Comparison of ENCODE assay signal across 13 cellular contexts in the genomic region with DNA sequence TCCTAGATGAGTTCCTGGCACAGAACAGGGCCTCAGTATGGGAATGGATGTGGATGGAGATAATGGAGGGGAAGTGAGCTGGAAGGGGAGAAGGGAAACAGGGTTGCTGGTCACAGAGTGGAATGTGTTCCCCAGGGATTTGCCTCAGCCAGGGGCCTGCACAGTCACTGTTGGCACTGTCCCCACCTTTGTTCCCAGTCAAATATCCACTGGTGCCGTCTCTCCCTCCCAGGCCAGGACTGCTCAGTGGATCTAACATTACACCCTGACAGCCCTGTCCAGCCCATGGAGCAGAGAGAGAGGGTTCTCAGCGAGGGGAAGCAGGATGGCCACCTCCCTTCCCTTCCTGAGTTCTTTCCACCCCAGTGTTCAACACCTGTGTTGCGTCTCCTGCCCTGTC. TPM values are rescaled to one million over a fixed set of nuclear protein-coding genes. Genes with fewer than 3 reads are reported as not detected.
DNase-seq lines count a peak whose midpoint lies in the region; ATAC-seq and TF ChIP-seq lines count a peak whose summit lies in the region.
"Had no signal": no experiment of that assay in that cellular context is flagged by ENCODE, and none has a peak within 500 bp of the region (broad histone marks: within the 10 kb centered on the region; RNA-seq: fewer than 3 reads in every experiment).

No MANE protein-coding gene starts in this region.

- no peaks in the 10 kb centered on the region for H3K9me3 ChIP-seq in breast epithelium
- no peaks in the 10 kb centered on the region for H3K9me3 ChIP-seq in uterus

- no peaks in the 10 kb centered on the region for H3K27me3 ChIP-seq in breast epithelium
- H3K27me3 ChIP-seq in uterus, result no peaks in the 10 kb centered on the region

- H3K27ac ChIP-seq in breast epithelium, result peak overlapping the region; percentile 94
- peak overlapping the region in 1 of 2 donors; percentile 88 for H3K27ac ChIP-seq in uterus

- H3K4me1 ChIP-seq in breast epithelium (peaks cover 0 to 21% of the 10 kb centered on the region in 2 donors), uterus (peaks cover 6 to 10% of the 10 kb centered on the region in 2 donors)

- TF ChIP-seq POLR2A in breast epithelium (IDR thresholded peaks at IDR 0.05), result no peak
- TF ChIP-seq POLR2A in uterus (IDR thresholded peaks at IDR 0.05), result no peak

- H3K27ac Mint-ChIP-seq in activated naive CD4-positive, alpha-beta T cell treated with anti-CD3 and anti-CD28 coated beads, Interleukin-2, amount 10 ng/mL, durations not matched to agents 7 days and 5 days, result peak overlapping the region; percentile 96
- H3K27ac Mint-ChIP-seq in memory B cell, result no peak overlapping the region
- H3K27ac Mint-ChIP-seq: endodermal cell had no signal

- DNase-seq in activated naive CD4-positive, alpha-beta T cell treated with anti-CD3 and anti-CD28 coated beads, Interleukin-2, amount 10 ng/mL, durations not matched to agents 7 days and 5 days, result no peak
- no peak for DNase-seq in activated naive CD4-positive, alpha-beta T cell treated with Interleukin-2 at 50 U/mL for 16 hours
- DNase-seq in breast epithelium (ENCODE audit: low spot score in 2 of 2) (no peak), memory B cell (ENCODE audit: low spot score in 2 of 2) (no peak), uterus (peak; percentile 23 to 51), AG20443 (ENCODE audit: low spot score) (no peak), NCI-H446 (lab: John Stamatoyannopoulos, UW) (no peak)
- DNase-seq: activated gamma-delta T cell, endodermal cell, NCI-H82 had no signal

- no peaks in the 10 kb centered on the region for H3K9me3 Mint-ChIP-seq in activated naive CD4-positive, alpha-beta T cell treated with anti-CD3 and anti-CD28 coated beads, Interleukin-2, amount 10 ng/mL, durations not matched to agents 7 days and 5 days
- no peaks in the 10 kb centered on the region for H3K9me3 Mint-ChIP-seq in memory B cell
- H3K9me3 Mint-ChIP-seq: endodermal cell had no signal

- H3K4me3 ChIP-seq in breast epithelium, result no peak overlapping the region
- H3K4me3 ChIP-seq in uterus, result no peak overlapping the region

- ATAC-seq in memory B cell (ENCODE audit: low read depth) (no peak), GM18502 (IDR thresholded peaks at IDR 0.05; ENCODE audit: poor library complexity, unreplicated experiment) (no peak)
- ATAC-seq: HCT116 had no signal

- H3K4me3 Mint-ChIP-seq in activated naive CD4-positive, alpha-beta T cell treated with anti-CD3 and anti-CD28 coated beads, Interleukin-2, amount 10 ng/mL, durations not matched to agents 7 days and 5 days, result peak overlapping the region; percentile 83
- H3K4me3 Mint-ChIP-seq in memory B cell, result peak overlapping the region; percentile 88

- H3K4me1 Mint-ChIP-seq in activated naive CD4-positive, alpha-beta T cell treated with anti-CD3 and anti-CD28 coated beads, Interleukin-2, amount 10 ng/mL, durations not matched to agents 7 days and 5 days, result peaks cover 72% of the 10 kb centered on the region
- peaks cover 41% of the 10 kb centered on the region for H3K4me1 Mint-ChIP-seq in memory B cell

- no peaks in the 10 kb centered on the region for H3K27me3 Mint-ChIP-seq in activated naive CD4-positive, alpha-beta T cell treated with anti-CD3 and anti-CD28 coated beads, Interleukin-2, amount 10 ng/mL, durations not matched to agents 7 days and 5 days
- H3K27me3 Mint-ChIP-seq in memory B cell, result no peaks in the 10 kb centered on the region

- no peak for TF ChIP-seq CTCF in breast epithelium (IDR thresholded peaks at IDR 0.05)
- no peak for TF ChIP-seq CTCF in uterus (IDR thresholded peaks at IDR 0.05)

- CTCF ChIA-PET in activated naive CD4-positive, alpha-beta T cell treated with anti-CD3 and anti-CD28 coated beads, Interleukin-2, amount 10 ng/mL, durations not matched to agents 7 days and 5 days (lab: Charles Lee), result interaction anchor here (4.2 kb wide), 1 partner anchor 273 kb away, joined by 24 read pairs; the partner anchor contains the start of gene XXYLT1

- H3K36me3 Mint-ChIP-seq in activated naive CD4-positive, alpha-beta T cell treated with anti-CD3 and anti-CD28 coated beads, Interleukin-2, amount 10 ng/mL, durations not matched to agents 7 days and 5 days, result peaks cover 6% of the 10 kb centered on the region
- H3K36me3 Mint-ChIP-seq in memory B cell, result no peaks in the 10 kb centered on the region

- H3K36me3 ChIP-seq in breast epithelium (no peaks in the 10 kb centered on the region), uterus (no peaks in the 10 kb centered on the region)

- intact Hi-C loops in breast epithelium (cut with DNase I; ENCODE audit: low total_unique reads) (no loop called here), uterus (cut with DNase I; ENCODE audit: low total_unique reads) (no loop called here)

RNA-seq across cellular contexts. Expression of gene PPP1R2, which starts 1.5 kb away (rescaled TPM):
- 10 to 100 TPM; 44.8 to 65.7 (median 61.6) TPM for total RNA-seq in breast epithelium
- total RNA-seq in uterus, result 100 to 1,000 TPM in 2 of 4 donors, 10 to 100 TPM in 2; 48.2 to 248 (median 106) TPM

RNA-seq across cellular contexts. Expression of gene APOD, which starts 39.1 kb away (rescaled TPM):
- total RNA-seq in breast epithelium, result 1,000 to 10,000 TPM in 2 of 3 donors, 100 to 1,000 TPM in 1; 651 to 2,224 (median 1,247) TPM
- 100 to 1,000 TPM in 3 of 4 donors, 1 to 10 TPM in 1; 8.5 to 924 (median 281) TPM for total RNA-seq in uterus
- total RNA-seq: endodermal cell, M059J had no signal

Comparison
In these comparisons a context has a peak if more than half of its experiments do, and no peak if none do; other contexts are left out.
1. DNase-seq: peak in uterus (2 of 2); none in activated naive CD4-positive, alpha-beta T cell treated with anti-CD3 and anti-CD28 coated beads, Interleukin-2, amount 10 ng/mL, durations not matched to agents 7 days and 5 days (single experiment), activated naive CD4-positive, alpha-beta T cell treated with Interleukin-2 at 50 U/mL for 16 hours (single experiment), breast epithelium (0 of 2), memory B cell (0 of 2), AG20443 (single experiment) and NCI-H446 (0 of 2).